15 cellular contexts compared by ENCODE assay signal in the genomic region with DNA sequence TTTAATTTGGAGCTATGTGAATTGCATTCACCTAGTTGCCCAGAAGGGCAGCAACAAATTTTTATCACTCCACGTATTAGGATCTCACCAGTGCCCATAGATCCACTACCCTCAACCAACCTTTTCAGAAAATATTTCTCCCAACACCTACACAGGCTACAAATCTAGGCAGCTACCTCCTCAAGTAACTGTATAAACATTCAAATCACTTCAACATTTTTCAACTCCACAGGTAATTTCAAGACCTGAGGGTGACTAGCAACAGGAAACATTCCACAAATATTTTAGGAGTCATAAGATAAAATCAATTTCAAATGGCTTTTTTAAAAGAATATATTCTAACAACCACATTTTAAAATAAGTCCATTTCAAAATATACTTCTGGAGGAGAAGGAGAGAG. TPM values are rescaled to one million over a fixed set of nuclear protein-coding genes. Genes with fewer than 3 reads are reported as not detected.
A peak's percentile ranks its signal among the peaks of the same experiment; 100 is the strongest.
DNase-seq lines count a peak whose midpoint lies in the region; ATAC-seq and TF ChIP-seq lines count a peak whose summit lies in the region.
"Had no signal": no experiment of that assay in that cellular context is flagged by ENCODE, and none has a peak within 500 bp of the region (broad histone marks: within the 10 kb centered on the region; RNA-seq: fewer than 3 reads in every experiment).

No MANE protein-coding gene starts in this region.

- intact Hi-C loops in Calu3 (cut with micrococcal nuclease; ENCODE audit: unreplicated experiment), result no loop called here

- H3K9me3 ChIP-seq in HUES48 (ENCODE audit: control insufficient read depth, insufficient read depth, low read length) (no peaks in the 10 kb centered on the region), mesodermal cell (ENCODE audit: control insufficient read depth, low read length) (no peaks in the 10 kb centered on the region)
- H3K9me3 ChIP-seq: transverse colon had no signal

- peaks cover 58% of the 10 kb centered on the region for H3K4me1 Mint-ChIP-seq in Calu3 (ENCODE audit: low read depth, unreplicated experiment)
- peaks cover 47% of the 10 kb centered on the region for H3K4me1 Mint-ChIP-seq in activated naive CD8-positive, alpha-beta T cell treated with anti-CD3 and anti-CD28 coated beads for 36 hours

- H3K4me3 ChIP-seq in HUES48 (ENCODE audit: low read depth, low read length), result peak overlapping the region; percentile 40; the same call in 1 of the 2 replicates
- no peak overlapping the region for H3K4me3 ChIP-seq in mesodermal cell (ENCODE audit: extremely low read depth, insufficient read depth, low read length, poor library complexity, severe bottlenecking)
- H3K4me3 ChIP-seq: transverse colon had no signal

- CTCF ChIA-PET in Calu3 (lab: Charles Lee), result interaction anchor here (0.6 to 3.3 kb wide), 4 partner anchors 14 to 508 kb away, joined by 3 to 17 read pairs (median 7); a partner anchor contains a TSS

- peaks cover 30% of the 10 kb centered on the region for H3K4me1 ChIP-seq in HUES48 (ENCODE audit: control insufficient read depth, insufficient read depth, low read length)
- peaks cover 30% of the 10 kb centered on the region for H3K4me1 ChIP-seq in mesodermal cell (ENCODE audit: control insufficient read depth, insufficient read depth, low read length, poor library complexity, severe bottlenecking)

- H3K27me3 ChIP-seq in HUES48 (ENCODE audit: control insufficient read depth, insufficient read depth, low read length), result no peaks in the 10 kb centered on the region

- no peaks in the 10 kb centered on the region for H3K27me3 Mint-ChIP-seq in Calu3 (ENCODE audit: unreplicated experiment)
- no peaks in the 10 kb centered on the region for H3K27me3 Mint-ChIP-seq in activated naive CD8-positive, alpha-beta T cell treated with anti-CD3 and anti-CD28 coated beads for 36 hours

- peak overlapping the region; percentile 25 for H3K4me3 Mint-ChIP-seq in Calu3 (ENCODE audit: low read depth, unreplicated experiment)
- H3K4me3 Mint-ChIP-seq in activated naive CD8-positive, alpha-beta T cell treated with anti-CD3 and anti-CD28 coated beads for 36 hours, result no peak overlapping the region
- H3K4me3 Mint-ChIP-seq: naive thymus-derived CD4-positive, alpha-beta T cell had no signal

- H3K36me3 Mint-ChIP-seq in Calu3 (ENCODE audit: insufficient read depth, unreplicated experiment), result peaks cover 41% of the 10 kb centered on the region
- peaks cover 5% of the 10 kb centered on the region for H3K36me3 Mint-ChIP-seq in activated naive CD8-positive, alpha-beta T cell treated with anti-CD3 and anti-CD28 coated beads for 36 hours

- ATAC-seq in GM18870 (IDR thresholded peaks at IDR 0.05; ENCODE audit: unreplicated experiment), result no peak
- ATAC-seq: naive thymus-derived CD4-positive, alpha-beta T cell had no signal

- H3K27ac ChIP-seq in HUES48 (ENCODE audit: low read depth, low read length), result peak overlapping the region; percentile 72
- peak overlapping the region; percentile 58 for H3K27ac ChIP-seq in mesodermal cell (ENCODE audit: low read depth, low read length, severe bottlenecking)
- H3K27ac ChIP-seq: transverse colon had no signal

- no peaks in the 10 kb centered on the region for H3K9me3 Mint-ChIP-seq in Calu3 (ENCODE audit: low read depth, unreplicated experiment)
- H3K9me3 Mint-ChIP-seq in activated naive CD8-positive, alpha-beta T cell treated with anti-CD3 and anti-CD28 coated beads for 36 hours, result no peaks in the 10 kb centered on the region
- H3K9me3 Mint-ChIP-seq: naive thymus-derived CD4-positive, alpha-beta T cell had no signal

- TF ChIP-seq CTCF in Calu3 (IDR thresholded peaks at IDR 0.05; ENCODE audit: unreplicated experiment), result no peak

- no peak overlapping the region for H3K9ac ChIP-seq in HUES48 (ENCODE audit: low read depth, low read length)

- WGBS in mesodermal cell (ENCODE audit: insufficient coverage in 2 of 2), 2 experiments, result no CpG with 5 or more reads among the region's 1 CpG

- H3K27ac Mint-ChIP-seq in Calu3 (ENCODE audit: unreplicated experiment), result peak overlapping the region; percentile 97
- peak overlapping the region; percentile 35 for H3K27ac Mint-ChIP-seq in activated naive CD8-positive, alpha-beta T cell treated with anti-CD3 and anti-CD28 coated beads for 36 hours

- H3K36me3 ChIP-seq in HUES48 (ENCODE audit: control insufficient read depth, insufficient read depth, low read length) (no peaks in the 10 kb centered on the region), mesodermal cell (ENCODE audit: control insufficient read depth, insufficient read depth, low read length) (no peaks in the 10 kb centered on the region)
- H3K36me3 ChIP-seq: transverse colon had no signal

- BruUV-seq in Calu3 (replicated peaks; lab: Mats Ljungman, UMichigan), result no TSS peak

- DNase-seq in Calu3, result no peak
- DNase-seq in activated naive CD8-positive, alpha-beta T cell treated with anti-CD3 and anti-CD28 coated beads for 36 hours, result no peak
- no peak for DNase-seq in HuH-7.5 (ENCODE audit: low spot score)
- DNase-seq in NCI-H187 treated with DMSO at 0.1 percent for 48 hours (lab: John Stamatoyannopoulos, UW), result no peak
- DNase-seq: activated CD8-positive, alpha-beta memory T cell treated with anti-CD3 and anti-CD28 coated beads, Interleukin-2, amount 50 U/mL, for 48 hours; C1 segment of cervical spinal cord; glutamatergic neuron; naive thymus-derived CD4-positive, alpha-beta T cell; NCI-H1092 treated with DMSO at 0.1 percent for 48 hours; SIG-M5; stimulated activated CD4-positive, alpha-beta T cell treated with anti-CD3 and anti-CD28 coated beads, Interleukin-2, amount 100 ng/mL, for 48 hours; transverse colon had no signal

RNA-seq across cellular contexts. Expression of a gene that starts 12.9 kb away (rescaled TPM):
- 143 and 151 TPM in 2 replicates for total RNA-seq in Calu3 (2022)
- 10 to 100 TPM; 41.5 to 41.9 TPM for total RNA-seq in activated naive CD8-positive, alpha-beta T cell treated with anti-CD3 and anti-CD28 coated beads for 36 hours
- polyA plus RNA-seq in mesodermal cell (2013, experiment 1 of 2), result 63.2 TPM
- polyA plus RNA-seq in mesodermal cell (2013, experiment 2 of 2), result 59.5 TPM
